28 cellular contexts compared by ENCODE assay signal in genomic region chr10:53744176-53744575, GRCh38.
"Had no signal": no experiment of that assay in that cellular context is flagged by ENCODE, and none has a peak within 500 bp of the region (broad histone marks: within the 10 kb centered on the region; RNA-seq: fewer than 3 reads in every experiment).

No MANE protein-coding gene starts in this region.

- H3K4me3 Mint-ChIP-seq: stimulated activated effector memory CD8-positive, alpha-beta T cell treated with anti-CD3 and anti-CD28 coated beads, Interleukin-12 subunit alpha, Interleukin-12 subunit beta, amount 100 ng/mL, for 72 hours; stimulated activated naive B cell treated with anti-CD40 and anti-IgM and Interleukin-4, amounts not matched to agents 10 μg/mL and 1 μg/mL and 100 μg/mL, for 72 hours; stimulated activated naive CD8-positive, alpha-beta T cell treated with anti-CD3 and anti-CD28 coated beads, Interleukin-15, amount 100 ng/mL, for 72 hours; stimulated activated naive CD8-positive, alpha-beta T cell treated with anti-CD3 and anti-CD28 coated beads, Interleukin-15, Interleukin-2, amounts not matched to agents 100 ng/mL and 50 ng/mL, for 24 hours; type B pancreatic cell had no signal

- H3K27ac Mint-ChIP-seq: stimulated activated effector memory CD8-positive, alpha-beta T cell treated with anti-CD3 and anti-CD28 coated beads, Interleukin-12 subunit alpha, Interleukin-12 subunit beta, amount 100 ng/mL, for 72 hours; stimulated activated naive B cell treated with anti-CD40 and anti-IgM and Interleukin-4, amounts not matched to agents 10 μg/mL and 1 μg/mL and 100 μg/mL, for 72 hours; stimulated activated naive CD8-positive, alpha-beta T cell treated with anti-CD3 and anti-CD28 coated beads, Interleukin-15, amount 100 ng/mL, for 72 hours; stimulated activated naive CD8-positive, alpha-beta T cell treated with anti-CD3 and anti-CD28 coated beads, Interleukin-15, Interleukin-2, amounts not matched to agents 100 ng/mL and 50 ng/mL, for 24 hours; type B pancreatic cell had no signal

- DNase-seq: stimulated activated CD4-positive, alpha-beta T cell treated with anti-CD3 and anti-CD28 coated beads, Interleukin-2, amount 100 ng/mL, for 48 hours; stimulated activated CD4-positive, alpha-beta T cell treated with anti-CD3 and anti-CD28 coated beads, Interleukin-4, amount 100 ng/mL, for 1 hour; stimulated activated CD4-positive, alpha-beta T cell treated with anti-CD3 and anti-CD28 coated beads, Interleukin-4, amount 100 ng/mL, for 24 hours; stimulated activated CD4-positive, alpha-beta T cell treated with anti-CD3 and anti-CD28 coated beads, Interleukin-4, amount 100 ng/mL, for 4 hours; stimulated activated CD8-positive, alpha-beta memory T cell treated with anti-CD3 and anti-CD28 coated beads, Interleukin-4, amount 100 ng/mL, for 48 hours; stimulated activated naive B cell treated with anti-CD40 and anti-IgM and Interleukin-4, amounts not matched to agents 10 μg/mL and 1 μg/mL and 100 μg/mL, for 72 hours; stimulated activated naive CD4-positive, alpha-beta T cell; stimulated activated naive CD4-positive, alpha-beta T cell treated with Interleukin-2 at 50 U/mL for 16 hours; stimulated activated naive CD8-positive, alpha-beta T cell treated with anti-CD3 and anti-CD28 coated beads, Interleukin-15, amount 100 ng/mL, for 72 hours; stimulated activated naive CD8-positive, alpha-beta T cell treated with anti-CD3 and anti-CD28 coated beads, Interleukin-15, Interleukin-2, amounts not matched to agents 100 U/mL and 50 U/mL, for 24 hours; stomach; substantia nigra; testis; thyroid gland; tibial artery; transverse colon; trophoblast cell; upper lobe of left lung; upper lobe of right lung; uterus had no signal

- H3K36me3 ChIP-seq: stomach, suprapubic skin, thoracic aorta, thyroid gland, tibial artery, tibial nerve, transverse colon, upper lobe of left lung, upper lobe of right lung, uterus, vagina had no signal

- H3K4me3 ChIP-seq: stomach, suprapubic skin, testis, thoracic aorta, thyroid gland, tibial artery, tibial nerve, transverse colon, upper lobe of left lung, upper lobe of right lung, uterus, vagina had no signal

- H3K36me3 Mint-ChIP-seq: stimulated activated effector memory CD8-positive, alpha-beta T cell treated with anti-CD3 and anti-CD28 coated beads, Interleukin-12 subunit alpha, Interleukin-12 subunit beta, amount 100 ng/mL, for 72 hours; stimulated activated naive B cell treated with anti-CD40 and anti-IgM and Interleukin-4, amounts not matched to agents 10 μg/mL and 1 μg/mL and 100 μg/mL, for 72 hours; type B pancreatic cell had no signal

- ATAC-seq: stimulated activated effector memory CD8-positive, alpha-beta T cell treated with anti-CD3 and anti-CD28 coated beads, Interleukin-12 subunit alpha, Interleukin-12 subunit beta, amount 100 ng/mL, for 72 hours; stimulated activated naive B cell treated with anti-CD40 and anti-IgM and Interleukin-4, amounts not matched to agents 10 μg/mL and 1 μg/mL and 100 μg/mL, for 72 hours; stimulated activated naive CD8-positive, alpha-beta T cell treated with anti-CD3 and anti-CD28 coated beads, Interleukin-15, amount 100 ng/mL, for 72 hours; stimulated activated naive CD8-positive, alpha-beta T cell treated with anti-CD3 and anti-CD28 coated beads, Interleukin-15, Interleukin-2, amounts not matched to agents 100 U/mL and 50 U/mL, for 24 hours; upper lobe of right lung had no signal

- H3K9me3 ChIP-seq: suprapubic skin, testis, thyroid gland, upper lobe of left lung, upper lobe of right lung, uterus, vagina had no signal

- FAIRE-seq: urothelium cell line had no signal

- H3K4me1 ChIP-seq: stomach, suprapubic skin, testis, thyroid gland, tibial artery, tibial nerve, transverse colon, upper lobe of left lung, upper lobe of right lung, uterus, vagina had no signal

- H3K4me1 Mint-ChIP-seq: stimulated activated effector memory CD8-positive, alpha-beta T cell treated with anti-CD3 and anti-CD28 coated beads, Interleukin-12 subunit alpha, Interleukin-12 subunit beta, amount 100 ng/mL, for 72 hours; stimulated activated naive B cell treated with anti-CD40 and anti-IgM and Interleukin-4, amounts not matched to agents 10 μg/mL and 1 μg/mL and 100 μg/mL, for 72 hours; stimulated activated naive CD8-positive, alpha-beta T cell treated with anti-CD3 and anti-CD28 coated beads, Interleukin-15, amount 100 ng/mL, for 72 hours had no signal

- H3K27me3 Mint-ChIP-seq: stimulated activated naive B cell treated with anti-CD40 and anti-IgM and Interleukin-4, amounts not matched to agents 10 μg/mL and 1 μg/mL and 100 μg/mL, for 72 hours; stimulated activated naive CD8-positive, alpha-beta T cell treated with anti-CD3 and anti-CD28 coated beads, Interleukin-15, amount 100 ng/mL, for 72 hours; stimulated activated naive CD8-positive, alpha-beta T cell treated with anti-CD3 and anti-CD28 coated beads, Interleukin-15, Interleukin-2, amounts not matched to agents 100 ng/mL and 50 ng/mL, for 24 hours; type B pancreatic cell had no signal

- H3K27ac ChIP-seq: stomach, suprapubic skin, testis, thoracic aorta, thyroid gland, tibial artery, tibial nerve, transverse colon, upper lobe of left lung, upper lobe of right lung, uterus, vagina had no signal

- H3K27me3 ChIP-seq: stomach, suprapubic skin, testis, thyroid gland, tibial artery, tibial nerve, transverse colon, upper lobe of left lung, upper lobe of right lung, uterus, vagina had no signal
